Comparison of ENCODE assay signal across 21 cellular contexts in the genomic region with DNA sequence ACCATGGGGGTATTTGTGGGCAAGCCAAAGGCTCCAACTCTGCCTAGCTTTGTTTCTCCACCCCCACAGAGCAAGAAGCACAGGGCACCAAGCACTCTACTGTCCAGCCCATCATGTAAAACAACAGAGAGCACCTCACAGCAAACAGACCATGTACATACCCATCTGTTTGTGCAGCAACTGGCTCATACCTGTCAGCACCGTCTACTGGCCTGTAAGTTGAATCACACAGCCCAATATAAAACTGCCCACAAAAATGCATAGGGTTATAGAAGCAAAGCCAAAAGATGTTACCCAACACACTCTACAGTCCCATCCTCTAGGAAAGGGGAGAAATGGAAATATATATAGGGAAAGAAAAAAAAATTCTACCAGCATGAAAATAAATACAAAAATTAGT.
DNase-seq lines count a peak whose midpoint lies in the region; ATAC-seq, FAIRE-seq and TF ChIP-seq lines count a peak whose summit lies in the region.
"Had no signal": no experiment of that assay in that cellular context is flagged by ENCODE, and none has a peak within 500 bp of the region (broad histone marks: within the 10 kb centered on the region; RNA-seq: fewer than 3 reads in every experiment).

No MANE protein-coding gene starts in this region.

- DNase-seq in LHCN-M2 (ENCODE audit: low read depth) (peak; percentile 2), epithelial cell of prostate (ENCODE audit: low read depth, low spot score) (peak; percentile 69), keratinocyte (ENCODE audit: low read depth, low spot score) (no peak), caudate nucleus (lab: John Stamatoyannopoulos, UW) (no peak), MG63 (no peak)
- DNase-seq: Calu3; CD4-positive, alpha-beta memory T cell; HFFc6; KG1; NCI-H1092; NCI-H2081; NCI-H510A; NCI-H748 treated with DMSO at 0.1 percent for 48 hours; SHP77 had no signal

- H3K9me1 ChIP-seq in keratinocyte (ENCODE audit: control insufficient read depth, extremely low read depth, insufficient read depth, low read length): no peaks in the 10 kb centered on the region

- H3K27me3 ChIP-seq in keratinocyte (ENCODE audit: control insufficient read depth, extremely low read depth, insufficient read depth, low read length) (peaks cover 4% of the 10 kb centered on the region), MG63 (no peaks in the 10 kb centered on the region)
- H3K27me3 ChIP-seq: BLaER1 had no signal

- H3K4me3 ChIP-seq in keratinocyte (ENCODE audit: control insufficient read depth in 2 of 3, extremely low read depth in 1 of 3, insufficient read depth in 2 of 3, low read depth in 1 of 3, low read length in 3 of 3) (no peak overlapping the region), MG63 (no peak overlapping the region)
- H3K4me3 ChIP-seq: A549, BLaER1, SK-N-MC had no signal

- no peak overlapping the region for H3K4me2 ChIP-seq in keratinocyte (ENCODE audit: control insufficient read depth, extremely low read depth, insufficient read depth, low read depth, low read length)
- H3K4me2 ChIP-seq: A549, BLaER1 had no signal

- no peak overlapping the region for H3K9ac ChIP-seq in keratinocyte (ENCODE audit: control insufficient read depth, extremely low read depth, insufficient read depth, low read length)
- H3K9ac ChIP-seq: BLaER1 had no signal

- no peaks in the 10 kb centered on the region for H3K79me2 ChIP-seq in keratinocyte (ENCODE audit: control insufficient read depth, insufficient read depth, low read length)

- H3K9me3 ChIP-seq in keratinocyte (ENCODE audit: control insufficient read depth, low read depth, low read length): no peaks in the 10 kb centered on the region
- H3K9me3 ChIP-seq in MG63: no peaks in the 10 kb centered on the region
- H3K9me3 ChIP-seq: A549, BLaER1 had no signal

- dilution Hi-C loops in keratinocyte (cut with MboI; ENCODE audit: extremely low pct_ligation_motif_present, low sequenced_read_pairs): no loop called here

- H3K36me3 ChIP-seq in keratinocyte (ENCODE audit: control insufficient read depth in 2 of 2, extremely low read depth in 1 of 2, insufficient read depth in 2 of 2, low read length in 2 of 2) (no peaks in the 10 kb centered on the region), MG63 (no peaks in the 10 kb centered on the region)
- H3K36me3 ChIP-seq: BLaER1 had no signal

- no peak for ATAC-seq in esophagus mucosa

- TF ChIP-seq CTCF in 22Rv1 (IDR thresholded peaks at IDR 0.05): 0 out of 2 replicates have a peak, but pooled peaks have one; percentile 4
- peak in 2 of 3 experiments; percentile 41 to 45 for TF ChIP-seq CTCF in keratinocyte (optimal IDR thresholded peaks at IDR 0.05 in 1 of 3, IDR thresholded peaks at IDR 0.05 in 1 of 3, conservative IDR thresholded peaks at IDR 0.05 in 1 of 3; ENCODE audit: extremely low read depth in 1 of 3, insufficient read depth in 2 of 3, low read length in 3 of 3)

- H3K27ac ChIP-seq in 22Rv1: no peak overlapping the region
- no peak overlapping the region for H3K27ac ChIP-seq in epithelial cell of prostate
- H3K27ac ChIP-seq in keratinocyte (ENCODE audit: control insufficient read depth, insufficient read depth, low read length): no peak overlapping the region
- no peak overlapping the region for H3K27ac ChIP-seq in caudate nucleus (ENCODE audit: low read depth, low read length)
- H3K27ac ChIP-seq: BLaER1, SK-N-MC had no signal

- no peak for FAIRE-seq in keratinocyte (lab: Jason Lieb, UNC)
- FAIRE-seq: A549, GM12891, H54 had no signal

- no peaks in the 10 kb centered on the region for H3K4me1 ChIP-seq in keratinocyte (ENCODE audit: control insufficient read depth, extremely low read depth, insufficient read depth, low read length)
- H3K4me1 ChIP-seq: BLaER1 had no signal

- H2AFZ ChIP-seq in keratinocyte (ENCODE audit: control insufficient read depth, low read length): no peak overlapping the region

- no peaks in the 10 kb centered on the region for H4K20me1 ChIP-seq in keratinocyte (ENCODE audit: control insufficient read depth, extremely low read depth, insufficient read depth, low read length)
- H4K20me1 ChIP-seq: BLaER1 had no signal

Comparison
In these comparisons a context has a peak if more than half of its experiments do, and no peak if none do; other contexts are left out.
1. DNase-seq: peak in LHCN-M2 (single experiment) and epithelial cell of prostate (single experiment); none in keratinocyte (single experiment), caudate nucleus (0 of 61) and MG63 (single experiment).